In genomic region chr9:123957168-123957721, GRCh38 we compare ENCODE assay signal across 22 cellular contexts. TPM values are rescaled to one million over a fixed set of nuclear protein-coding genes. Genes with fewer than 3 reads are reported as not detected.
"Had no signal": no experiment of that assay in that cellular context is flagged by ENCODE, and none has a peak within 500 bp of the region (broad histone marks: within the 10 kb centered on the region; RNA-seq: fewer than 3 reads in every experiment).

No MANE protein-coding gene starts in this region.

- H3K27me3 ChIP-seq: neural progenitor cell, right atrium auricular region had no signal

- H3K27ac ChIP-seq: colonic mucosa, heart right ventricle, neural progenitor cell, prostate gland, right atrium auricular region, tibial nerve had no signal

- DNase-seq: activated CD4-positive, alpha-beta memory T cell treated with anti-CD3 and anti-CD28 coated beads, Interleukin-2, amount 10 ng/mL, durations not matched to agents 7 days and 5 days; activated CD4-positive, alpha-beta T cell treated with anti-CD3 and anti-CD28 coated beads for 48 hours; activated CD4-positive, CD25-positive, alpha-beta regulatory T cell; activated naive CD4-positive, alpha-beta T cell treated with Interleukin-2 at 50 U/mL for 16 hours; activated T-cell treated with anti-CD3 and anti-CD28 coated beads, Interleukin-2, amount 50 U/mL, for 1 hour; anterior cingulate cortex; colonic mucosa; endodermal cell; heart right ventricle; immature natural killer cell; kidney glomerular epithelial cell; mesendoderm; naive thymus-derived CD4-positive, alpha-beta T cell; T-helper 9 cell had no signal

- H3K9me3 ChIP-seq: colonic mucosa, prostate gland, right atrium auricular region had no signal

- H3K36me3 ChIP-seq: colonic mucosa, heart right ventricle, neural progenitor cell, prostate gland, right atrium auricular region, tibial nerve had no signal

- H3K4me1 ChIP-seq: colonic mucosa, prostate gland, right atrium auricular region, tibial nerve had no signal

- H3K4me3 ChIP-seq: colonic mucosa, heart right ventricle, neural progenitor cell, prostate gland, right atrium auricular region, tibial nerve had no signal

- ATAC-seq: heart right ventricle; naive thymus-derived CD4-positive, alpha-beta T cell had no signal

- FAIRE-seq: urothelium cell line had no signal

- H2AFZ ChIP-seq: neural progenitor cell had no signal

- H3K4me2 ChIP-seq: neural progenitor cell had no signal

- H3K9ac ChIP-seq: neural progenitor cell had no signal

RNA-seq across cellular contexts. Expression of gene LHX2, which starts 54.3 kb away (rescaled TPM):
- total RNA-seq: activated CD4-positive, alpha-beta memory T cell treated with anti-CD3 and anti-CD28 coated beads, Interleukin-2, amount 10 ng/mL, durations not matched to agents 7 days and 5 days; activated T-helper 2 cell treated with anti-CD3 and anti-CD28 coated beads, Interferon-gamma antibody, Interleukin-2, Interleukin-4, amounts not matched to agents 10 μg/mL and 5 μg/mL and 100 μg/mL, durations not matched to agents 14 hours and 24 hours and 36 hours; epithelial cell of proximal tubule; naive thymus-derived CD4-positive, alpha-beta T cell; osteocyte; tibial nerve had no signal
- polyA plus RNA-seq: immature natural killer cell; naive thymus-derived CD4-positive, alpha-beta T cell had no signal
